Comparison of ENCODE assay signal across 9 cellular contexts in genomic region chr10:126042354-126042753, GRCh38.
DNase-seq lines count a peak whose midpoint lies in the region; ATAC-seq and TF ChIP-seq lines count a peak whose summit lies in the region.
"Had no signal": no experiment of that assay in that cellular context is flagged by ENCODE, and none has a peak within 500 bp of the region (broad histone marks: within the 10 kb centered on the region; RNA-seq: fewer than 3 reads in every experiment).

No MANE protein-coding gene starts in this region.

- H3K9me3 ChIP-seq in liver (ENCODE audit: control insufficient read depth in 4 of 4, low read length in 3 of 4) (no peaks in the 10 kb centered on the region), thoracic aorta (no peaks in the 10 kb centered on the region)

- TF ChIP-seq CTCF in liver (IDR thresholded peaks at IDR 0.05; ENCODE audit: low read depth, low read length, missing input control), result no peak
- TF ChIP-seq CTCF in thoracic aorta (IDR thresholded peaks at IDR 0.05), result no peak

- intact Hi-C loops in activated T-helper 2 cell treated with anti-CD3 and anti-CD28 coated beads, Interferon-gamma antibody, Interleukin-2, Interleukin-4, amounts not matched to agents 10 μg/mL and 5 μg/mL and 100 μg/mL, durations not matched to agents 14 hours and 24 hours and 36 hours (cut with micrococcal nuclease), result no loop called here

- no peak for TF ChIP-seq RAD21 in liver (IDR thresholded peaks at IDR 0.05)

- H3K4me3 ChIP-seq in liver (ENCODE audit: low read depth in 1 of 3, low read length in 3 of 3), result no peak overlapping the region
- peak overlapping the region; percentile 51 for H3K4me3 ChIP-seq in thoracic aorta
- H3K4me3 ChIP-seq: K562 had no signal

- peak overlapping the region; percentile 55 for H3K4me3 Mint-ChIP-seq in activated naive CD4-positive, alpha-beta T cell treated with anti-CD3 and anti-CD28 coated beads, Interleukin-2, amount 50 U/mL, for 24 hours
- H3K4me3 Mint-ChIP-seq in activated naive CD4-positive, alpha-beta T cell treated with anti-CD3 and anti-CD28 coated beads, Interleukin-2, amount 10 ng/mL, durations not matched to agents 7 days and 5 days, result no peak overlapping the region
- no peak overlapping the region for H3K4me3 Mint-ChIP-seq in activated T-helper 2 cell treated with anti-CD3 and anti-CD28 coated beads, Interferon-gamma antibody, Interleukin-2, Interleukin-4, amounts not matched to agents 10 μg/mL and 5 μg/mL and 100 μg/mL, durations not matched to agents 14 hours and 24 hours and 36 hours (ENCODE audit: low read depth)

- CTCF ChIA-PET in activated naive CD4-positive, alpha-beta T cell treated with anti-CD3 and anti-CD28 coated beads, Interleukin-2, amount 10 ng/mL, durations not matched to agents 7 days and 5 days (lab: Charles Lee), result no interaction called here

- no peak for ATAC-seq in thoracic aorta (ENCODE audit: insufficient number of reproducible peaks, low FRiP score, low read depth)
- ATAC-seq: K562 had no signal

- WGBS in liver, result 63% methylated on average over 4 of the region's 4 CpGs

- H3K27me3 ChIP-seq in liver (ENCODE audit: control insufficient read depth in 4 of 4, insufficient read depth in 4 of 4, low read length in 3 of 4) (no peaks in the 10 kb centered on the region), thoracic aorta (replicated peaks; ENCODE audit: insufficient read depth) (no peaks in the 10 kb centered on the region)

- H3K36me3 ChIP-seq in liver (ENCODE audit: control insufficient read depth in 4 of 4, insufficient read depth in 3 of 4, low read depth in 1 of 4, low read length in 3 of 4) (no peaks in the 10 kb centered on the region), thoracic aorta (no peaks in the 10 kb centered on the region)

- DNase-seq in activated naive CD4-positive, alpha-beta T cell treated with anti-CD3 and anti-CD28 coated beads, Interleukin-2, amount 10 ng/mL, durations not matched to agents 7 days and 5 days, result no peak
- DNase-seq in activated T-helper 2 cell treated with anti-CD3 and anti-CD28 coated beads, Interferon-gamma antibody, Interleukin-2, Interleukin-4, amounts not matched to agents 10 μg/mL and 5 μg/mL and 100 μg/mL, durations not matched to agents 14 hours and 24 hours and 36 hours (ENCODE audit: low spot score), result no peak
- DNase-seq in thoracic aorta (ENCODE audit: low spot score) (no peak), GF-D8 (lab: John Stamatoyannopoulos, UW) (no peak)
- no peak for DNase-seq in stimulated activated CD4-positive, alpha-beta T cell treated with anti-CD3 and anti-CD28 coated beads, Interleukin-1b, Interleukin-23, amount 100 ng/mL, for 48 hours
- no peak for DNase-seq in stimulated activated CD4-positive, alpha-beta T cell treated with anti-CD3 and anti-CD28 coated beads, Interleukin-15, amount 100 ng/mL, for 24 hours

- H3K27ac ChIP-seq in liver (ENCODE audit: low read depth in 1 of 2, low read length in 2 of 2) (peak overlapping the region; percentile 26 to 69), thoracic aorta (peak overlapping the region; percentile 70 to 86)

- H3K9ac ChIP-seq in liver (ENCODE audit: low read depth in 1 of 2, low read length in 2 of 2), result peak overlapping the region in 1 of 2 donors; percentile 11

- H3K4me1 ChIP-seq in liver (ENCODE audit: control insufficient read depth in 4 of 4, insufficient read depth in 4 of 4, low read length in 3 of 4) (peaks cover 0 to 2% (median 0%) of the 10 kb centered on the region in 4 donors), thoracic aorta (ENCODE audit: control insufficient read depth in 1 of 2, low read depth in 2 of 2) (peaks cover 10 to 16% of the 10 kb centered on the region in 2 donors)

- H3K36me3 Mint-ChIP-seq in activated naive CD4-positive, alpha-beta T cell treated with anti-CD3 and anti-CD28 coated beads, Interleukin-2, amount 50 U/mL, for 24 hours, result no peaks in the 10 kb centered on the region
- H3K36me3 Mint-ChIP-seq in activated naive CD4-positive, alpha-beta T cell treated with anti-CD3 and anti-CD28 coated beads, Interleukin-2, amount 10 ng/mL, durations not matched to agents 7 days and 5 days, result no peaks in the 10 kb centered on the region
- no peaks in the 10 kb centered on the region for H3K36me3 Mint-ChIP-seq in activated T-helper 2 cell treated with anti-CD3 and anti-CD28 coated beads, Interferon-gamma antibody, Interleukin-2, Interleukin-4, amounts not matched to agents 10 μg/mL and 5 μg/mL and 100 μg/mL, durations not matched to agents 14 hours and 24 hours and 36 hours (ENCODE audit: low read depth)

- H3K27ac Mint-ChIP-seq in activated naive CD4-positive, alpha-beta T cell treated with anti-CD3 and anti-CD28 coated beads, Interleukin-2, amount 50 U/mL, for 24 hours, result peak overlapping the region; percentile 74
- H3K27ac Mint-ChIP-seq in activated naive CD4-positive, alpha-beta T cell treated with anti-CD3 and anti-CD28 coated beads, Interleukin-2, amount 10 ng/mL, durations not matched to agents 7 days and 5 days, result no peak overlapping the region
- H3K27ac Mint-ChIP-seq in activated T-helper 2 cell treated with anti-CD3 and anti-CD28 coated beads, Interferon-gamma antibody, Interleukin-2, Interleukin-4, amounts not matched to agents 10 μg/mL and 5 μg/mL and 100 μg/mL, durations not matched to agents 14 hours and 24 hours and 36 hours, result peak overlapping the region; percentile 67

- no peaks in the 10 kb centered on the region for H3K9me3 Mint-ChIP-seq in activated naive CD4-positive, alpha-beta T cell treated with anti-CD3 and anti-CD28 coated beads, Interleukin-2, amount 50 U/mL, for 24 hours
- peaks cover 2% of the 10 kb centered on the region for H3K9me3 Mint-ChIP-seq in activated naive CD4-positive, alpha-beta T cell treated with anti-CD3 and anti-CD28 coated beads, Interleukin-2, amount 10 ng/mL, durations not matched to agents 7 days and 5 days
- H3K9me3 Mint-ChIP-seq in activated T-helper 2 cell treated with anti-CD3 and anti-CD28 coated beads, Interferon-gamma antibody, Interleukin-2, Interleukin-4, amounts not matched to agents 10 μg/mL and 5 μg/mL and 100 μg/mL, durations not matched to agents 14 hours and 24 hours and 36 hours, result no peaks in the 10 kb centered on the region

- peaks cover 3% of the 10 kb centered on the region for H3K27me3 Mint-ChIP-seq in activated naive CD4-positive, alpha-beta T cell treated with anti-CD3 and anti-CD28 coated beads, Interleukin-2, amount 50 U/mL, for 24 hours
- no peaks in the 10 kb centered on the region for H3K27me3 Mint-ChIP-seq in activated naive CD4-positive, alpha-beta T cell treated with anti-CD3 and anti-CD28 coated beads, Interleukin-2, amount 10 ng/mL, durations not matched to agents 7 days and 5 days
- no peaks in the 10 kb centered on the region for H3K27me3 Mint-ChIP-seq in activated T-helper 2 cell treated with anti-CD3 and anti-CD28 coated beads, Interferon-gamma antibody, Interleukin-2, Interleukin-4, amounts not matched to agents 10 μg/mL and 5 μg/mL and 100 μg/mL, durations not matched to agents 14 hours and 24 hours and 36 hours (ENCODE audit: low read depth)

- H3K4me1 Mint-ChIP-seq in activated naive CD4-positive, alpha-beta T cell treated with anti-CD3 and anti-CD28 coated beads, Interleukin-2, amount 50 U/mL, for 24 hours, result peaks cover 16% of the 10 kb centered on the region
- H3K4me1 Mint-ChIP-seq in activated naive CD4-positive, alpha-beta T cell treated with anti-CD3 and anti-CD28 coated beads, Interleukin-2, amount 10 ng/mL, durations not matched to agents 7 days and 5 days, result peaks cover 4% of the 10 kb centered on the region
- peaks cover 4% of the 10 kb centered on the region for H3K4me1 Mint-ChIP-seq in activated T-helper 2 cell treated with anti-CD3 and anti-CD28 coated beads, Interferon-gamma antibody, Interleukin-2, Interleukin-4, amounts not matched to agents 10 μg/mL and 5 μg/mL and 100 μg/mL, durations not matched to agents 14 hours and 24 hours and 36 hours (ENCODE audit: low read depth)

TF ChIP-seq in liver, 16 proteins besides CTCF, POLR2A, EP300 and RAD21 (continues in another document):
- TF ChIP-seq TAF1 (conservative IDR thresholded peaks at IDR 0.05), result no peak
- TF ChIP-seq HNF4G (IDR thresholded peaks at IDR 0.05), result no peak
- TF ChIP-seq NR2F2 (IDR thresholded peaks at IDR 0.05), result no peak
- TF ChIP-seq YY1 (IDR thresholded peaks at IDR 0.05), result no peak
- no peak for TF ChIP-seq GABPA (IDR thresholded peaks at IDR 0.05 in 1 of 2, conservative IDR thresholded peaks at IDR 0.05 in 1 of 2)
- TF ChIP-seq EGR1 (IDR thresholded peaks at IDR 0.05; ENCODE audit: low read depth in 2 of 2), result no peak
- TF ChIP-seq ZBTB33 (IDR thresholded peaks at IDR 0.05), result no peak
